ENCODE assay signal across 2 cellular contexts in the genomic region with DNA sequence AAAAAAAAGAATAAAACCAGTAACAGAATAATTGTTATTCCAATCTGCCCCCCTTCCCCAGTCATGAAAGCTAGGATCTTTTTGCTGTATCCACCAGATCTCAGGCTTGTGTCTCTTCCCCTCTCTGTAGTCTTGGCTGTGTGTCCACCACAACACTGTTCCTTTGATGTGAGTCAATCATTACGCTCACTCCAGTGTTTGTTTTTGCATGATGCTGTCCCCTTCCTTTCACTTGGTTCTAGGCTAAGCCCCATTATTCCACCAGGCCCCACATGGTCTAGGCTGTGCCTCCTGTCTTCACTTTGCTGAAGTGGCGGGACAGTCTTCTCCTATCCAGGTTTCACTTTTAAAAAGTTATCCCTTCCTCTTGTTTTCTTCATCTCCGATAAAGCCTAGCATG.
TF ChIP-seq lines count a peak whose summit lies in the region.

No MANE protein-coding gene starts in this region.

TF ChIP-seq in SK-N-SH, 30 proteins besides CTCF, POLR2A, EP300 and RAD21:
- TF ChIP-seq NRF1 (IDR thresholded peaks at IDR 0.05; ENCODE audit: low read depth, low read length) = no peak
- TF ChIP-seq, protein P1, sequence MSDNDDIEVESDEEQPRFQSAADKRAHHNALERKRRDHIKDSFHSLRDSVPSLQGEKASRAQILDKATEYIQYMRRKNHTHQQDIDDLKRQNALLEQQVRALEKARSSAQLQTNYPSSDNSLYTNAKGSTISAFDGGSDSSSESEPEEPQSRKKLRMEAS (IDR thresholded peaks at IDR 0.05; ENCODE audit: low read depth) = no peak
- no peak for TF ChIP-seq ZBTB33 (IDR thresholded peaks at IDR 0.05; ENCODE audit: borderline replicate concordance, low read depth)
- TF ChIP-seq USF1 (IDR thresholded peaks at IDR 0.05; ENCODE audit: borderline replicate concordance, low read depth) = no peak
- no peak for TF ChIP-seq MXI1 (IDR thresholded peaks at IDR 0.05; ENCODE audit: low read depth, low read length)
- no peak for TF ChIP-seq YY1 (IDR thresholded peaks at IDR 0.05; ENCODE audit: low read depth)
- TF ChIP-seq ELF1 (IDR thresholded peaks at IDR 0.05) = no peak
- TF ChIP-seq REST (IDR thresholded peaks at IDR 0.05; ENCODE audit: low read depth, low read length) = no peak
- no peak for TF ChIP-seq NFIC (IDR thresholded peaks at IDR 0.05; ENCODE audit: borderline replicate concordance)
- no peak for TF ChIP-seq RXRA (IDR thresholded peaks at IDR 0.05; ENCODE audit: borderline replicate concordance, low read depth)
- no peak for TF ChIP-seq JUND (IDR thresholded peaks at IDR 0.05)
- TF ChIP-seq GATA2 (CRISPR knock-in tag; IDR thresholded peaks at IDR 0.05) = no peak
- no peak for TF ChIP-seq GABPA (IDR thresholded peaks at IDR 0.05; ENCODE audit: low read depth)
- no peak for TF ChIP-seq RCOR1 (IDR thresholded peaks at IDR 0.05; ENCODE audit: low read length)
- no peak for TF ChIP-seq SIN3A (IDR thresholded peaks at IDR 0.05; ENCODE audit: borderline replicate concordance, low read depth, low read length)
- TF ChIP-seq POLR2AphosphoS5 (IDR thresholded peaks at IDR 0.05; ENCODE audit: low read depth, low read length) = no peak
- TF ChIP-seq IRF3 (IDR thresholded peaks at IDR 0.05; ENCODE audit: low read depth, low read length) = no peak
- TF ChIP-seq RFX5 (IDR thresholded peaks at IDR 0.05; ENCODE audit: low read length) = no peak

TF ChIP-seq in SK-N-SH treated with all-trans-retinoic acid at 6 μM for 48 hours, 23 proteins besides CTCF, POLR2A, EP300 and RAD21:
- TF ChIP-seq ESRRG (CRISPR knock-in tag; IDR thresholded peaks at IDR 0.05) (no peak), ISL1 (CRISPR knock-in tag; IDR thresholded peaks at IDR 0.05) (no peak), ZNF8 (CRISPR knock-in tag; IDR thresholded peaks at IDR 0.05) (no peak), SNAI2 (CRISPR knock-in tag; IDR thresholded peaks at IDR 0.05) (no peak), BACH2 (CRISPR knock-in tag; IDR thresholded peaks at IDR 0.05; ENCODE audit: borderline replicate concordance) (no peak), ZNF70 (CRISPR knock-in tag; IDR thresholded peaks at IDR 0.05) (no peak)
- TF ChIP-seq, protein P2, sequence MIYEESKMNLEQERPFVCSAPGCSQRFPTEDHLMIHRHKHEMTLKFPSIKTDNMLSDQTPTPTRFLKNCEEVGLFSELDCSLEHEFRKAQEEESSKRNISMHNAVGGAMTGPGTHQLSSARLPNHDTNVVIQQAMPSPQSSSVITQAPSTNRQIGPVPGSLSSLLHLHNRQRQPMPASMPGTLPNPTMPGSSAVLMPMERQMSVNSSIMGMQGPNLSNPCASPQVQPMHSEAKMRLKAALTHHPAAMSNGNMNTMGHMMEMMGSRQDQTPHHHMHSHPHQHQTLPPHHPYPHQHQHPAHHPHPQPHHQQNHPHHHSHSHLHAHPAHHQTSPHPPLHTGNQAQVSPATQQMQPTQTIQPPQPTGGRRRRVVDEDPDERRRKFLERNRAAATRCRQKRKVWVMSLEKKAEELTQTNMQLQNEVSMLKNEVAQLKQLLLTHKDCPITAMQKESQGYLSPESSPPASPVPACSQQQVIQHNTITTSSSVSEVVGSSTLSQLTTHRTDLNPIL (CRISPR knock-in tag; IDR thresholded peaks at IDR 0.05; ENCODE audit: low read depth) = no peak
- TF ChIP-seq, protein P3, sequence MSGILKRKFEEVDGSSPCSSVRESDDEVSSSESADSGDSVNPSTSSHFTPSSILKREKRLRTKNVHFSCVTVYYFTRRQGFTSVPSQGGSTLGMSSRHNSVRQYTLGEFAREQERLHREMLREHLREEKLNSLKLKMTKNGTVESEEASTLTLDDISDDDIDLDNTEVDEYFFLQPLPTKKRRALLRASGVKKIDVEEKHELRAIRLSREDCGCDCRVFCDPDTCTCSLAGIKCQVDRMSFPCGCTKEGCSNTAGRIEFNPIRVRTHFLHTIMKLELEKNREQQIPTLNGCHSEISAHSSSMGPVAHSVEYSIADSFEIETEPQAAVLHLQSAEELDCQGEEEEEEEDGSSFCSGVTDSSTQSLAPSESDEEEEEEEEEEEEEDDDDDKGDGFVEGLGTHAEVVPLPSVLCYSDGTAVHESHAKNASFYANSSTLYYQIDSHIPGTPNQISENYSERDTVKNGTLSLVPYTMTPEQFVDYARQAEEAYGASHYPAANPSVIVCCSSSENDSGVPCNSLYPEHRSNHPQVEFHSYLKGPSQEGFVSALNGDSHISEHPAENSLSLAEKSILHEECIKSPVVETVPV (CRISPR knock-in tag; IDR thresholded peaks at IDR 0.05) = no peak
- TF ChIP-seq, protein P4, sequence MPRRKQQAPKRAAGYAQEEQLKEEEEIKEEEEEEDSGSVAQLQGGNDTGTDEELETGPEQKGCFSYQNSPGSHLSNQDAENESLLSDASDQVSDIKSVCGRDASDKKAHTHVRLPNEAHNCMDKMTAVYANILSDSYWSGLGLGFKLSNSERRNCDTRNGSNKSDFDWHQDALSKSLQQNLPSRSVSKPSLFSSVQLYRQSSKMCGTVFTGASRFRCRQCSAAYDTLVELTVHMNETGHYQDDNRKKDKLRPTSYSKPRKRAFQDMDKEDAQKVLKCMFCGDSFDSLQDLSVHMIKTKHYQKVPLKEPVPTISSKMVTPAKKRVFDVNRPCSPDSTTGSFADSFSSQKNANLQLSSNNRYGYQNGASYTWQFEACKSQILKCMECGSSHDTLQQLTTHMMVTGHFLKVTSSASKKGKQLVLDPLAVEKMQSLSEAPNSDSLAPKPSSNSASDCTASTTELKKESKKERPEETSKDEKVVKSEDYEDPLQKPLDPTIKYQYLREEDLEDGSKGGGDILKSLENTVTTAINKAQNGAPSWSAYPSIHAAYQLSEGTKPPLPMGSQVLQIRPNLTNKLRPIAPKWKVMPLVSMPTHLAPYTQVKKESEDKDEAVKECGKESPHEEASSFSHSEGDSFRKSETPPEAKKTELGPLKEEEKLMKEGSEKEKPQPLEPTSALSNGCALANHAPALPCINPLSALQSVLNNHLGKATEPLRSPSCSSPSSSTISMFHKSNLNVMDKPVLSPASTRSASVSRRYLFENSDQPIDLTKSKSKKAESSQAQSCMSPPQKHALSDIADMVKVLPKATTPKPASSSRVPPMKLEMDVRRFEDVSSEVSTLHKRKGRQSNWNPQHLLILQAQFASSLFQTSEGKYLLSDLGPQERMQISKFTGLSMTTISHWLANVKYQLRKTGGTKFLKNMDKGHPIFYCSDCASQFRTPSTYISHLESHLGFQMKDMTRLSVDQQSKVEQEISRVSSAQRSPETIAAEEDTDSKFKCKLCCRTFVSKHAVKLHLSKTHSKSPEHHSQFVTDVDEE (CRISPR knock-in tag; IDR thresholded peaks at IDR 0.05) = no peak
